Comparison of ENCODE assay signal across 8 cellular contexts in the genomic region with DNA sequence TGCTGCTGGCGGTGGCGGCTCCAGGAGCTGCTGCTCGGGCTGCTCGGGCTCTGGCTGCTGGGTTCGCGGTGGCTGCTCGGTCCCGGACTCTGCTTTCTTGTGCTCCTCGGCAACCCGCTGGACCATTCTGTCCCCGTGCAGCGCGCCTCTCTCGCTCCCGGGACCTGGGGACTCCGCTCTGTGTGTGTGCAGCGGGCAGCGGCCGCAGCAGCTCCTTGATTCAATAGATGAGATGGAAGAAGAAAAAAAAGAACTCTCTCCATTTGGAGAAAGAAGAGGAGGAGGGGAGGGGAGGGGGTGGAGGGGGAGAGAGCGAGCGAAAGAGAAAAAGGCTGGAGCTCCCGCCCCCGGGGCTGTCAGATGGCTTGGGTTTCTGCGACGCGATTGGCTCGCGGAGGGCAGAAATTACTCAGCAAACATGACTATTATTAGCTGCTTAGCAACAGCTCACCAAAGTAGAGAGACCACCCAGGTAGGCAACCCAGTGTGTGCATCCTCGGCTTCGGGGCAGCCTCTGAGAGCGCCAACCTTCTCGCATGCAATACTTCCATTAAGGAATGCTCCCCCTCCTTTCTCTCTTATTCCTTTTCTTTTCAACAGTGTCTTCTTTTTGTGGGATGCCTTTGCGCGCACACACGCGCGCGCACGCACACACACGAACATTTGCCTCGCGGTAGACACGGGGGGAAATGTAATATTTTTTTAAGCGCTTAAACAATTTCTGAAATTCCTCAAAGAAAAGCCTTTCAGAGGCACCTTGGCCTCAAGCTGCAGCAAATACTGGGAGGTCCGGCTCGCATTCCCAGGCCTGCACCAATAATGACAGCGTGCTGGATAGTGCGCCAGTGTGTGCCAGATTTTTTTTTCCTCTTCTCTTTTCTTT. TPM values are rescaled to one million over a fixed set of nuclear protein-coding genes. Genes with fewer than 3 reads are reported as not detected.
DNase-seq lines count a peak whose midpoint lies in the region; ATAC-seq, FAIRE-seq and TF ChIP-seq lines count a peak whose summit lies in the region.

No MANE protein-coding gene starts in this region.

- H3K4me1 Mint-ChIP-seq in T-helper 17 cell: peaks cover 42% of the 10 kb centered on the region

- CTCF ChIA-PET in GM12878 (lab: Yijun Ruan, JAX): interaction anchor here (0.7 kb wide), 1 partner anchor 15 kb away, joined by 3 read pairs; no protein-coding TSS in a partner anchor

- DNase-seq in GM03348 (ENCODE audit: low spot score): peak; percentile 87
- DNase-seq in NCI-H146 (lab: John Stamatoyannopoulos, UW): peak; percentile 88
- peak in 2 of 3 donors; percentile 32 to 36 for DNase-seq in T-helper 17 cell
- DNase-seq in GM12878 (ENCODE audit: low read depth, low spot score): peak; percentile 56
- peak; percentile 37 to 95 (median 83) for DNase-seq in hypothalamus (lab: John Stamatoyannopoulos, UW)
- DNase-seq in psoas muscle: peak; percentile 83 to 89
- DNase-seq in GM19240 (ENCODE audit: insufficient read length, low spot score): no peak

- intact Hi-C loops in GM12878 (cut with micrococcal nuclease; ENCODE audit: unreplicated experiment): loop anchor here (5.0 to 10.0 kb wide), 3 partner anchors 124 to 368 kb away; a partner anchor contains a TSS
- intact Hi-C loops in psoas muscle (cut with DNase I): loop anchor here in 1 of 2 donors (5.0 kb wide), 1 partner anchor 82 kb away; no protein-coding TSS in a partner anchor

- no peak for TF ChIP-seq RAD21 in GM12878 (IDR thresholded peaks at IDR 0.05; ENCODE audit: insufficient read depth, low read depth, low read length)

- H3K4me3 ChIP-seq in GM12878 (peak overlapping the region; percentile 94), psoas muscle (peak overlapping the region; percentile 87)

- in situ Hi-C loops in GM12878 (cut with MboI): loop anchor here (10.0 kb wide), 1 partner anchor 366 kb away; a partner anchor contains a TSS

- POLR2A ChIA-PET in GM12878 (lab: Charles Lee): interaction anchor here (0.6 to 1.0 kb wide), 4 partner anchors 14 to 365 kb away, joined by 3 read pairs; no protein-coding TSS in a partner anchor

- BruUV-seq in GM12878 (replicated peaks; lab: Mats Ljungman, UMichigan): no TSS peak

- H3K9me3 ChIP-seq in T-helper 17 cell (ENCODE audit: control insufficient read depth, low read length, poor library complexity, severe bottlenecking): no peaks in the 10 kb centered on the region
- H3K9me3 ChIP-seq in GM12878 (replicated peaks; ENCODE audit: control insufficient read depth, insufficient read depth, low read length): no peaks in the 10 kb centered on the region
- H3K9me3 ChIP-seq in psoas muscle: no peaks in the 10 kb centered on the region

- TF ChIP-seq EP300 in GM12878 (IDR thresholded peaks at IDR 0.05; ENCODE audit: borderline replicate concordance in 1 of 2, control insufficient read depth in 1 of 2, low read depth in 2 of 2, low read length in 2 of 2): no peak; a peak in 1 of 4 replicates

- no peaks in the 10 kb centered on the region for H3K36me3 Mint-ChIP-seq in T-helper 17 cell (ENCODE audit: low read depth)

- no peaks in the 10 kb centered on the region for H4K20me1 ChIP-seq in GM12878 (ENCODE audit: control insufficient read depth, insufficient read depth)

- peak overlapping the region; percentile 79 for H3K27ac Mint-ChIP-seq in T-helper 17 cell

- H3K27me3 Mint-ChIP-seq in T-helper 17 cell: peaks cover 23% of the 10 kb centered on the region

- no peak for FAIRE-seq in GM12878 (lab: Jason Lieb, UNC)

- 1% methylated on average over 47 of the region's 48 CpGs for WGBS in GM12878 (ENCODE audit: insufficient coverage, insufficient replicate concordance, low lambda C conversion rate, missing lambda C conversion rate)
- 0% methylated on average over 45 to 48 of the region's 48 CpGs for WGBS in psoas muscle, 3 donors

- peak overlapping the region; percentile 90 for H2AFZ ChIP-seq in GM12878 (ENCODE audit: control insufficient read depth, low read depth, low read length)

- TF ChIP-seq CTCF in GM12878 (IDR thresholded peaks at IDR 0.05 in 2 of 3, conservative IDR thresholded peaks at IDR 0.05 in 1 of 3; ENCODE audit: control insufficient read depth in 2 of 3, extremely low read depth in 1 of 3, insufficient read depth in 1 of 3, low read depth in 3 of 3, low read length in 3 of 3) (no peak), psoas muscle (IDR thresholded peaks at IDR 0.05) (no peak)

- SMC1A ChIA-PET in GM12878 (lab: Charles Lee; ENCODE audit: uncharacterized antibody, unreplicated experiment): interaction anchor here (0.7 to 1.6 kb wide), 3 partner anchors 14 to 117 kb away, joined by 3 to 12 read pairs (median 9); no protein-coding TSS in a partner anchor

- H3K9ac ChIP-seq in GM12878 (ENCODE audit: control insufficient read depth, insufficient read depth, low read length): peak overlapping the region; percentile 72

- H3K4me1 ChIP-seq in GM12878 (ENCODE audit: control insufficient read depth, insufficient read depth, low read length) (peaks cover 13% of the 10 kb centered on the region), psoas muscle (no peaks in the 10 kb centered on the region)

- H3K4me3 Mint-ChIP-seq in T-helper 17 cell: peak overlapping the region; percentile 91

- no peak for TF ChIP-seq POLR2A in GM12878 (IDR thresholded peaks at IDR 0.05; ENCODE audit: low read depth, low read length)

- H3K36me3 ChIP-seq in GM12878 (ENCODE audit: control insufficient read depth in 2 of 2, insufficient read depth in 2 of 2, low read length in 1 of 2) (no peaks in the 10 kb centered on the region), psoas muscle (ENCODE audit: insufficient read depth in 1 of 2, low read depth in 1 of 2) (no peaks in the 10 kb centered on the region)

- peak overlapping the region; percentile 99 for H3K4me2 ChIP-seq in GM12878 (ENCODE audit: control insufficient read depth, insufficient read depth)

- peaks cover 4 to 14% of the 10 kb centered on the region in 2 experiments; a peak in 3 of 4 replicates for H3K27me3 ChIP-seq in GM12878 (replicated peaks in 1 of 2; ENCODE audit: control insufficient read depth in 2 of 2, insufficient read depth in 2 of 2, low read length in 1 of 2)
- no peaks in the 10 kb centered on the region for H3K27me3 ChIP-seq in psoas muscle (ENCODE audit: insufficient read depth in 3 of 3, low read length in 2 of 3)

- H3K27ac ChIP-seq in GM12878 (ENCODE audit: control insufficient read depth, insufficient read depth) (0 out of 2 replicates have a peak overlapping the region, but pooled peaks have one; percentile 9), psoas muscle (peak overlapping the region; percentile 88)

- ATAC-seq in HG02571 (IDR thresholded peaks at IDR 0.05; ENCODE audit: unreplicated experiment): peak; percentile 20
- ATAC-seq in T-helper 17 cell: peak; percentile 41
- ATAC-seq in GM12878: peak; percentile 54
- peak; percentile 44 to 74 (median 66) for ATAC-seq in psoas muscle

- RAD21 ChIA-PET in GM12878 (lab: Charles Lee; ENCODE audit: unreplicated experiment): interaction anchor here (0.6 to 1.4 kb wide), 8 partner anchors 13 to 248 kb away, joined by 3 to 11 read pairs (median 3); no protein-coding TSS in a partner anchor

- peaks cover 24% of the 10 kb centered on the region for H3K79me2 ChIP-seq in GM12878 (ENCODE audit: control insufficient read depth, insufficient read depth, low read length)

TF ChIP-seq in GM12878, 131 proteins besides CTCF, POLR2A, EP300 and RAD21 (continues in another document):
- peak; percentile 67 for TF ChIP-seq RAD51 (IDR thresholded peaks at IDR 0.05)
- TF ChIP-seq MEF2A (IDR thresholded peaks at IDR 0.05; ENCODE audit: insufficient read depth, low read depth, low read length): 0 out of 2 replicates have a peak, but pooled peaks have one; percentile 47
- 0 out of 2 replicates have a peak, but pooled peaks have one; percentile 41 for TF ChIP-seq BACH1 (IDR thresholded peaks at IDR 0.05; ENCODE audit: borderline replicate concordance)
- TF ChIP-seq, protein P1, sequence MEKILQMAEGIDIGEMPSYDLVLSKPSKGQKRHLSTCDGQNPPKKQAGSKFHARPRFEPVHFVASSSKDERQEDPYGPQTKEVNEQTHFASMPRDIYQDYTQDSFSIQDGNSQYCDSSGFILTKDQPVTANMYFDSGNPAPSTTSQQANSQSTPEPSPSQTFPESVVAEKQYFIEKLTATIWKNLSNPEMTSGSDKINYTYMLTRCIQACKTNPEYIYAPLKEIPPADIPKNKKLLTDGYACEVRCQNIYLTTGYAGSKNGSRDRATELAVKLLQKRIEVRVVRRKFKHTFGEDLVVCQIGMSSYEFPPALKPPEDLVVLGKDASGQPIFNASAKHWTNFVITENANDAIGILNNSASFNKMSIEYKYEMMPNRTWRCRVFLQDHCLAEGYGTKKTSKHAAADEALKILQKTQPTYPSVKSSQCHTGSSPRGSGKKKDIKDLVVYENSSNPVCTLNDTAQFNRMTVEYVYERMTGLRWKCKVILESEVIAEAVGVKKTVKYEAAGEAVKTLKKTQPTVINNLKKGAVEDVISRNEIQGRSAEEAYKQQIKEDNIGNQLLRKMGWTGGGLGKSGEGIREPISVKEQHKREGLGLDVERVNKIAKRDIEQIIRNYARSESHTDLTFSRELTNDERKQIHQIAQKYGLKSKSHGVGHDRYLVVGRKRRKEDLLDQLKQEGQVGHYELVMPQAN (conservative IDR thresholded peaks at IDR 0.05): 0 out of 2 replicates have a peak, but pooled peaks have one; percentile 25

RNA-seq across cellular contexts. Expression of a gene that starts 7.6 kb away (rescaled TPM):
- 10 to 100 TPM; 14.4 to 18.5 TPM for total RNA-seq in T-helper 17 cell
- total RNA-seq in GM12878 (2013; cell fraction: nucleolus; rRNA removed): 8.2 and 14.4 TPM in 2 replicates
- total RNA-seq in GM12878 (2014; rRNA removed): 1.7 and 2.9 TPM in 2 replicates
- 0.92 and 1.5 TPM in 2 replicates for total RNA-seq in GM12878 (2014; rRNA removed; fragmentation: Illumina TruSeq; extraction: Trizol)
- 4.0 and 5.7 TPM in 2 replicates for total RNA-seq in GM12878 (2021)
- 3.3 TPM for polyA plus RNA-seq in GM12878 (2011; ENCODE audit: low read depth)
- 4.8 and 6.1 TPM in 2 replicates for polyA plus RNA-seq in GM12878 (2011; rRNA removed)
- polyA plus RNA-seq in GM12878 (2011; cell fraction: cytosol; rRNA removed): 4.7 and 10.5 TPM in 2 replicates
- 19.4 TPM in 2 replicates for polyA plus RNA-seq in GM12878 (2011; cell fraction: nucleus; rRNA removed)
- 4.5 and 5.3 TPM in 2 replicates for polyA plus RNA-seq in GM12878 (2012)
- 2.8 and 3.0 TPM in 2 replicates for polyA plus RNA-seq in GM12878 (2014; fragmentation: Illumina TruSeq; extraction: Trizol)
- under 1 TPM; 0.16 to 0.48 TPM for polyA plus RNA-seq in GM12878 (2014; fragmentation: Nextera tagmentation; extraction: Ambion mirVana)
- polyA plus RNA-seq in GM12878 (2014; rRNA removed): 2.5 and 3.2 TPM in 2 replicates
- polyA plus RNA-seq in GM12878 (2016; fragmentation: Nextera tagmentation; extraction: Ambion mirVana): 1 to 10 TPM; 2.3 TPM
- polyA minus RNA-seq in GM12878 (2011; rRNA and poly(A)+ RNA removed): 17.5 and 21.4 TPM in 2 replicates
- polyA minus RNA-seq in GM12878 (2011; cell fraction: cytosol; rRNA and poly(A)+ RNA removed): 9.3 and 12.0 TPM in 2 replicates
- 21.4 and 38.0 TPM in 2 replicates for polyA minus RNA-seq in GM12878 (2011; cell fraction: nucleus; rRNA and poly(A)+ RNA removed)
- total RNA-seq in psoas muscle: 1 to 10 TPM; 3.5 to 7.5 (median 4.2) TPM
- polyA plus RNA-seq in psoas muscle: 1 to 10 TPM in 2 of 3 donors, under 1 TPM in 1; 0.81 to 7.4 (median 2.1) TPM
